ENCODE assay signal across 8 cellular contexts in the genomic region with DNA sequence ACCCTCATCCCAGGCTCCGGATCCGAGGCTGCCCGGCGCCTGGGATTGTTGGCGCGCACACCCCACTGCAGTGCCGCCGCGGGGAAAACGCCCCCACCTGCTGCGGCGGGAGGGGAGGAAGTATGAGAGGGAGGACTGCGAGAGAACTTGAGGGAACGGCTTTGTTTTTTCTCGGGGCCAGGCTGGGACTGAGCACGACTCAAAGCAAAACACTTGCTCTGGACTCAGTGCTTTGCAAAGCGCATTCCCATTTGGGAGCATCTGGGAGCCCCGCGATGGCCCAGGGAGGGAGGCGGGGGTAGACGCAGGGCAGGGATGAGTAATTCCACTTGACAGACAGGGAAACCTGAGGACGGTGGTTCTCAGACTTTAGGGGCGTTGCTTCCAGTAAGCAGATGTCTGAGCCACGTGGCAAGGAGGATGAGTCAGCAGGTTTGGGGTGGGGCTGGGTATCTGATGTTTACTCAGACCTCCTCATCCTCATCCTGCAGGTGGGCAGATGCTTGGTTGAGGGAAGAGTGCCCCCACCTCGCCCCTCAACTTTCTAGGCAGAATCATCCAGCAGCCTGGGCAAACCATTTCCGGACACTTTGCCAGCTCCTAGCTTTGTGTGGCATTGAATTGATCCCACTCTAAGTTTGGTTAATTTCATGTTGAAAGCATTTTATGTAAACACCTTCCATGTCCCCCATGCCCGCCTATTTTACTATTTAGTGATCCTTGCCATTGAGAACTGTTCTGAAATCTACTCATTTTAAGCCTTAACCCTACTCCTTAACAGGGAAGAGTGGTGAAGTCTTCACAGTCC. TPM values are rescaled to one million over a fixed set of nuclear protein-coding genes. Genes with fewer than 3 reads are reported as not detected.
DNase-seq lines count a peak whose midpoint lies in the region; ATAC-seq, FAIRE-seq and TF ChIP-seq lines count a peak whose summit lies in the region.

No MANE protein-coding gene starts in this region.

- H3K9me3 Mint-ChIP-seq in mesothelial cell of epicardium: no peaks in the 10 kb centered on the region

- H3K9ac ChIP-seq in duodenal mucosa (ENCODE audit: low read depth in 1 of 2, low read length in 2 of 2): peak overlapping the region in 1 of 2 donors; percentile 15

- no peaks in the 10 kb centered on the region for H3K9me3 ChIP-seq in duodenal mucosa (ENCODE audit: control insufficient read depth in 1 of 2, low read length in 2 of 2)

- peaks cover 61% of the 10 kb centered on the region for H3K27me3 Mint-ChIP-seq in mesothelial cell of epicardium (ENCODE audit: low read depth)

- peaks cover 17% of the 10 kb centered on the region for H3K4me1 Mint-ChIP-seq in mesothelial cell of epicardium

- H3K4me3 Mint-ChIP-seq in mesothelial cell of epicardium: peak overlapping the region; percentile 69

- ATAC-seq in HG03280 (IDR thresholded peaks at IDR 0.05; ENCODE audit: unreplicated experiment) (peak; percentile 49), GM19397 (IDR thresholded peaks at IDR 0.05; ENCODE audit: unreplicated experiment) (no peak)

- FAIRE-seq in GM12892 (lab: Jason Lieb, UNC): peak; percentile 87

- no peak for TF ChIP-seq CTCF in mesothelial cell of epicardium (IDR thresholded peaks at IDR 0.05; ENCODE audit: unreplicated experiment)

- no peaks in the 10 kb centered on the region for H3K36me3 Mint-ChIP-seq in mesothelial cell of epicardium

- H3K27ac ChIP-seq in duodenal mucosa (ENCODE audit: low read depth, low read length): no peak overlapping the region

- no peak for TF ChIP-seq POLR2A in GM12892 (IDR thresholded peaks at IDR 0.05; ENCODE audit: low read depth, low read length)

- H3K27ac Mint-ChIP-seq in mesothelial cell of epicardium: peak overlapping the region; percentile 72

- H3K27me3 ChIP-seq in duodenal mucosa (ENCODE audit: control insufficient read depth in 1 of 2, insufficient read depth in 2 of 2, low read length in 2 of 2): peaks cover 24 to 33% of the 10 kb centered on the region in 2 donors

- peak overlapping the region; percentile 39 to 66 for H3K4me3 ChIP-seq in duodenal mucosa (ENCODE audit: low read depth in 1 of 2, low read length in 2 of 2)

- DNase-seq in GM12892 (ENCODE audit: insufficient read length) (peak; percentile 52), NCI-H69 (lab: John Stamatoyannopoulos, UW) (peak; percentile 98), mesothelial cell of epicardium (ENCODE audit: low spot score in 2 of 2, unreplicated experiment in 2 of 2) (no peak)
- peak; percentile 84 to 85 for DNase-seq in activated CD4-positive, alpha-beta T cell treated with anti-CD3 and anti-CD28 coated beads, Interleukin-2, amount 50 U/mL, for 4 hours
- peak; percentile 76 for DNase-seq in stimulated activated CD8-positive, alpha-beta memory T cell treated with anti-CD3 and anti-CD28 coated beads, Interleukin-4, amount 100 ng/mL, for 24 hours (ENCODE audit: low read depth)

- H3K36me3 ChIP-seq in duodenal mucosa (ENCODE audit: control insufficient read depth in 1 of 2, insufficient read depth in 2 of 2, low read length in 2 of 2): no peaks in the 10 kb centered on the region

- H3K4me1 ChIP-seq in duodenal mucosa (ENCODE audit: control insufficient read depth in 1 of 2, insufficient read depth in 2 of 2, low read length in 2 of 2): peaks cover 0 to 21% of the 10 kb centered on the region in 2 donors

RNA-seq across cellular contexts. Expression of a gene that starts 1.5 kb away (rescaled TPM):
- polyA plus RNA-seq in GM12892 (2012; ENCODE audit: missing spikeins): 10.0 TPM
- total RNA-seq in mesothelial cell of epicardium: 6.6 to 7.0 TPM (median 6.7 TPM) in 3 replicates

RNA-seq across cellular contexts. Expression of a gene that starts 37.1 kb away (rescaled TPM):
- not detected for polyA plus RNA-seq in GM12892 (2012; ENCODE audit: missing spikeins)
- total RNA-seq in mesothelial cell of epicardium: not detected in 3 replicates

RNA-seq across cellular contexts. Expression of a gene that starts 41.0 kb away (rescaled TPM):
- not detected for polyA plus RNA-seq in GM12892 (2012; ENCODE audit: missing spikeins)
- not detected in 3 replicates for total RNA-seq in mesothelial cell of epicardium

Comparison
In these comparisons a context has a peak if more than half of its experiments do, and no peak if none do; other contexts are left out.
1. DNase-seq: peak in GM12892 (single experiment), NCI-H69 (single experiment), activated CD4-positive, alpha-beta T cell treated with anti-CD3 and anti-CD28 coated beads, Interleukin-2, amount 50 U/mL, for 4 hours (2 of 2) and stimulated activated CD8-positive, alpha-beta memory T cell treated with anti-CD3 and anti-CD28 coated beads, Interleukin-4, amount 100 ng/mL, for 24 hours (single experiment); none in mesothelial cell of epicardium (0 of 2).